Comparison of ENCODE assay signal across 8 cellular contexts in genomic region chr19:10603084-10603872, GRCh38. TPM values are rescaled to one million over a fixed set of nuclear protein-coding genes. Genes with fewer than 3 reads are reported as not detected.
A peak's percentile ranks its signal among the peaks of the same experiment; 100 is the strongest.
DNase-seq lines count a peak whose midpoint lies in the region; ATAC-seq and TF ChIP-seq lines count a peak whose summit lies in the region.

No MANE protein-coding gene starts in this region.

- H3K4me3 ChIP-seq in esophagus (ENCODE audit: low read depth in 1 of 2, low read length in 2 of 2) (peak overlapping the region; percentile 65 to 76), neuron (ENCODE audit: low read length) (peak overlapping the region; percentile 93), thymus (ENCODE audit: low read length) (peak overlapping the region; percentile 99)

- peak; percentile 64 for ATAC-seq in activated CD8-positive, alpha-beta memory T cell treated with anti-CD3 and anti-CD28 coated beads, Interleukin-2, amount 10 ng/mL, durations not matched to agents 7 days and 5 days

- peaks cover 2% of the 10 kb centered on the region for H3K27me3 Mint-ChIP-seq in activated CD8-positive, alpha-beta memory T cell treated with anti-CD3 and anti-CD28 coated beads, Interleukin-2, amount 10 ng/mL, durations not matched to agents 7 days and 5 days

- H3K36me3 ChIP-seq in esophagus (ENCODE audit: control insufficient read depth in 2 of 2, insufficient read depth in 2 of 2, low read length in 1 of 2) (no peaks in the 10 kb centered on the region), neuron (ENCODE audit: insufficient read depth, low read length) (no peaks in the 10 kb centered on the region), thymus (ENCODE audit: control insufficient read depth, insufficient read depth) (no peaks in the 10 kb centered on the region)

- CTCF ChIA-PET in activated CD8-positive, alpha-beta memory T cell treated with anti-CD3 and anti-CD28 coated beads, Interleukin-2, amount 10 ng/mL, durations not matched to agents 7 days and 5 days (lab: Charles Lee) = interaction anchor here (0.8 to 4.5 kb wide), 15 partner anchors 9 to 261 kb away, joined by 3 to 41 read pairs (median 4); partner anchors contain the start of gene QTRT1

- H3K4me1 ChIP-seq in esophagus (ENCODE audit: control insufficient read depth in 2 of 2, insufficient read depth in 2 of 2, low read length in 1 of 2) (peaks cover 2 to 4% of the 10 kb centered on the region in 2 donors), neuron (ENCODE audit: insufficient read depth, low read length) (peaks cover 10% of the 10 kb centered on the region), thymus (ENCODE audit: control insufficient read depth, insufficient read depth, low read length) (peaks cover 10% of the 10 kb centered on the region)

- H3K9me3 ChIP-seq in esophagus (ENCODE audit: control insufficient read depth in 2 of 2, insufficient read depth in 1 of 2, low read depth in 1 of 2, low read length in 1 of 2) (no peaks in the 10 kb centered on the region), neuron (ENCODE audit: low read length) (no peaks in the 10 kb centered on the region), thymus (ENCODE audit: control insufficient read depth) (no peaks in the 10 kb centered on the region)

- H2AFZ ChIP-seq in neuron (ENCODE audit: low read depth, low read length) = peak overlapping the region; percentile 75

- peak overlapping the region; percentile 88 to 90 for H3K27ac ChIP-seq in esophagus (ENCODE audit: low read depth in 2 of 2, low read length in 1 of 2)
- peak overlapping the region; percentile 98 for H3K27ac ChIP-seq in thymus (ENCODE audit: low read depth)

- peaks cover 20% of the 10 kb centered on the region for H3K4me1 Mint-ChIP-seq in activated CD8-positive, alpha-beta memory T cell treated with anti-CD3 and anti-CD28 coated beads, Interleukin-2, amount 10 ng/mL, durations not matched to agents 7 days and 5 days

- peak; percentile 73 for DNase-seq in GM13977 (ENCODE audit: low spot score)
- DNase-seq in LHCN-M2 (ENCODE audit: low read depth) = peak; percentile 14
- DNase-seq in activated CD8-positive, alpha-beta memory T cell treated with anti-CD3 and anti-CD28 coated beads, Interleukin-2, amount 10 ng/mL, durations not matched to agents 7 days and 5 days = peak; percentile 92
- DNase-seq in superior temporal gyrus (ENCODE audit: extremely low spot score) = no peak
- DNase-seq in NCI-H1694 treated with DMSO at 0.1 percent for 48 hours (lab: John Stamatoyannopoulos, UW) = no peak

- no peak for TF ChIP-seq CTCF in GM13977 (IDR thresholded peaks at IDR 0.05; ENCODE audit: extremely low read depth, insufficient read depth, missing control alignments)

- H3K27me3 ChIP-seq in esophagus (ENCODE audit: control insufficient read depth in 1 of 2, insufficient read depth in 2 of 2, low read length in 2 of 2) (no peaks in the 10 kb centered on the region), neuron (ENCODE audit: insufficient read depth, low read length) (no peaks in the 10 kb centered on the region), thymus (ENCODE audit: control insufficient read depth, insufficient read depth) (no peaks in the 10 kb centered on the region)

- WGBS in esophagus, 2 donors = 8 to 14% methylated on average over 18 to 19 of the region's 19 CpGs
- WGBS in thymus = 11% methylated on average over 19 of the region's 19 CpGs

- peak overlapping the region; percentile 90 for H3K4me3 Mint-ChIP-seq in activated CD8-positive, alpha-beta memory T cell treated with anti-CD3 and anti-CD28 coated beads, Interleukin-2, amount 10 ng/mL, durations not matched to agents 7 days and 5 days

- H3K9me3 Mint-ChIP-seq in activated CD8-positive, alpha-beta memory T cell treated with anti-CD3 and anti-CD28 coated beads, Interleukin-2, amount 10 ng/mL, durations not matched to agents 7 days and 5 days (ENCODE audit: low read depth) = no peaks in the 10 kb centered on the region

- H3K36me3 Mint-ChIP-seq in activated CD8-positive, alpha-beta memory T cell treated with anti-CD3 and anti-CD28 coated beads, Interleukin-2, amount 10 ng/mL, durations not matched to agents 7 days and 5 days = peaks cover 2% of the 10 kb centered on the region

- H3K27ac Mint-ChIP-seq in activated CD8-positive, alpha-beta memory T cell treated with anti-CD3 and anti-CD28 coated beads, Interleukin-2, amount 10 ng/mL, durations not matched to agents 7 days and 5 days = peak overlapping the region; percentile 99

- in situ Hi-C loops in GM13977 (cut with MboI; ENCODE audit: low pct_unique_long_range_greater_than_20kb, low sequenced_read_pairs, unreplicated experiment) = no loop called here

RNA-seq across cellular contexts. Expression of gene AP1M2, which starts 16.2 kb away (rescaled TPM):
- not detected in 2 replicates for total RNA-seq in LHCN-M2 (2014; rRNA removed)
- 7.3 TPM for polyA plus RNA-seq in LHCN-M2 (2012)
- not detected for total RNA-seq in activated CD8-positive, alpha-beta memory T cell treated with anti-CD3 and anti-CD28 coated beads, Interleukin-2, amount 10 ng/mL, durations not matched to agents 7 days and 5 days
- polyA plus RNA-seq in esophagus (10 to 100 TPM; 54.2 to 55.4 TPM), thymus (20.7 TPM)

RNA-seq across cellular contexts. Expression of gene SLC44A2, which starts 22.1 kb away (rescaled TPM):
- total RNA-seq in LHCN-M2 (2014; rRNA removed) = 104 and 112 TPM in 2 replicates
- 320 TPM for polyA plus RNA-seq in LHCN-M2 (2012)
- 10 to 100 TPM; 83.4 to 86.8 TPM for total RNA-seq in activated CD8-positive, alpha-beta memory T cell treated with anti-CD3 and anti-CD28 coated beads, Interleukin-2, amount 10 ng/mL, durations not matched to agents 7 days and 5 days
- 10 to 100 TPM; 70.5 to 76.8 TPM for polyA plus RNA-seq in esophagus
- polyA plus RNA-seq in thymus = 78.4 TPM

RNA-seq across cellular contexts. Expression of gene CDKN2D, which starts 34.5 kb away (rescaled TPM):
- total RNA-seq in LHCN-M2 (2014; rRNA removed) = 19.1 and 19.4 TPM in 2 replicates
- polyA plus RNA-seq in LHCN-M2 (2012) = 14.8 TPM
- 10 to 100 TPM; 40.9 to 73.3 TPM for total RNA-seq in activated CD8-positive, alpha-beta memory T cell treated with anti-CD3 and anti-CD28 coated beads, Interleukin-2, amount 10 ng/mL, durations not matched to agents 7 days and 5 days
- 10 to 100 TPM in 1 of 2 donors, 1 to 10 TPM in 1; 4.6 to 11.7 TPM for polyA plus RNA-seq in esophagus
- polyA plus RNA-seq in thymus = 42.3 TPM

RNA-seq across cellular contexts. Expression of gene KRI1, which starts 37.5 kb away (rescaled TPM):
- 21.7 and 22.0 TPM in 2 replicates for total RNA-seq in LHCN-M2 (2014; rRNA removed)
- polyA plus RNA-seq in LHCN-M2 (2012) = 13.5 TPM
- total RNA-seq in activated CD8-positive, alpha-beta memory T cell treated with anti-CD3 and anti-CD28 coated beads, Interleukin-2, amount 10 ng/mL, durations not matched to agents 7 days and 5 days = 10 to 100 TPM; 68.1 to 72.2 TPM
- polyA plus RNA-seq in esophagus = 10 to 100 TPM; 16.4 to 25.3 TPM
- 77.5 TPM for polyA plus RNA-seq in thymus

RNA-seq across cellular contexts. Expression of gene ILF3, which starts 50.9 kb away (rescaled TPM):
- 143 and 172 TPM in 2 replicates for total RNA-seq in LHCN-M2 (2014; rRNA removed)
- polyA plus RNA-seq in LHCN-M2 (2012) = 140 TPM
- total RNA-seq in activated CD8-positive, alpha-beta memory T cell treated with anti-CD3 and anti-CD28 coated beads, Interleukin-2, amount 10 ng/mL, durations not matched to agents 7 days and 5 days = 100 to 1,000 TPM; 418 to 431 TPM
- polyA plus RNA-seq in esophagus = 100 to 1,000 TPM in 1 of 2 donors, 10 to 100 TPM in 1; 84.2 to 107 TPM
- polyA plus RNA-seq in thymus = 185 TPM

Comparison
In these comparisons a context has a peak if more than half of its experiments do, and no peak if none do; other contexts are left out.
1. DNase-seq: peak in GM13977 (single experiment), LHCN-M2 (single experiment) and activated CD8-positive, alpha-beta memory T cell treated with anti-CD3 and anti-CD28 coated beads, Interleukin-2, amount 10 ng/mL, durations not matched to agents 7 days and 5 days (single experiment); none in superior temporal gyrus (single experiment) and NCI-H1694 treated with DMSO at 0.1 percent for 48 hours (single experiment).
2. Peak in every context shown above with its lines, with median percentiles within 50 percentile points of each other: H3K4me3 ChIP-seq.